Comparison of ENCODE assay signal across 19 cellular contexts in the genomic region with DNA sequence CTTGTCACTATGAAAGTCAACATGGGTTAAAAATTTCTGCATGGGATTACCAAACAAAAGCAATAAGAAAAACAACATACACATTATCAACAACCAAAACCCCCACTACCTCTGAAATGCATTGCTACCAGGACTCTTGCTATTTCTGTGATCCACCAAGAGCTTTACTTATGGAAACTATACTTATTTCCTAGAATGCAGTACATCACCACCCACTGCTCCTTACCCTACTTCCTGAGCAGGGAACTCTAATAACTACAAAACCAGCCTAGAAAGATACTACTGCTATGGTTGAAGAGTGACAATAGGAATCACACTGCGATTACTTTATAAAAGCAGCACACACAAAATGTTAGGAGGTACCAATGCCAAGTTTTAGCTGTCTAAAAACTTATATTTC. TPM values are rescaled to one million over a fixed set of nuclear protein-coding genes. Genes with fewer than 3 reads are reported as not detected.
DNase-seq lines count a peak whose midpoint lies in the region; ATAC-seq, FAIRE-seq and TF ChIP-seq lines count a peak whose summit lies in the region.
"Had no signal": no experiment of that assay in that cellular context is flagged by ENCODE, and none has a peak within 500 bp of the region (broad histone marks: within the 10 kb centered on the region; RNA-seq: fewer than 3 reads in every experiment).

No MANE protein-coding gene starts in this region.

- ATAC-seq in A549 (no peak), IMR-90 (ENCODE audit: low read depth) (no peak)
- ATAC-seq in CD4-positive, alpha-beta T cell (ENCODE audit: poor library complexity) = no peak

- no peaks in the 10 kb centered on the region for H3K27me3 ChIP-seq in IMR-90 (ENCODE audit: control insufficient read depth, insufficient read depth, low read length)
- no peaks in the 10 kb centered on the region for H3K27me3 ChIP-seq in CD4-positive, alpha-beta T cell (ENCODE audit: control insufficient read depth, insufficient read depth, low read length)

- H3K9ac ChIP-seq in IMR-90 (ENCODE audit: low read depth, low read length) = no peak overlapping the region

- no peak overlapping the region for H3K4ac ChIP-seq in IMR-90 (ENCODE audit: low read depth, low read length)

- H3K4me1 Mint-ChIP-seq in neural crest cell = no peaks in the 10 kb centered on the region
- no peaks in the 10 kb centered on the region for H3K4me1 Mint-ChIP-seq in CD4-positive, alpha-beta T cell (ENCODE audit: low read depth)
- H3K4me1 Mint-ChIP-seq: CD4-positive, CD25-positive, alpha-beta regulatory T cell had no signal

- no peak overlapping the region for H3K56ac ChIP-seq in IMR-90 (ENCODE audit: extremely low read depth, insufficient read depth, low read length)

- H3K27ac ChIP-seq in A549 (peak overlapping the region; percentile 46 to 52; a peak in 4 of 6 replicates), IMR-90 (ENCODE audit: insufficient read depth, low read length) (no peak overlapping the region), epithelial cell of prostate (peak overlapping the region; percentile 84)
- no peak overlapping the region for H3K27ac ChIP-seq in CD4-positive, alpha-beta T cell (ENCODE audit: low read depth, low read length)

- H2BK15ac ChIP-seq in IMR-90 (ENCODE audit: low read depth, low read length) = no peak overlapping the region

- H3K36me3 ChIP-seq in IMR-90 (ENCODE audit: control insufficient read depth, insufficient read depth, low read length) = no peaks in the 10 kb centered on the region; the same call in 1 of the 2 replicates

- H4K5ac ChIP-seq in IMR-90 (ENCODE audit: low read depth, low read length) = peak overlapping the region; percentile 52; the same call in 1 of the 2 replicates

- no peaks in the 10 kb centered on the region for H3K9me3 Mint-ChIP-seq in neural crest cell
- H3K9me3 Mint-ChIP-seq in CD4-positive, alpha-beta T cell = peaks cover 2% of the 10 kb centered on the region
- H3K9me3 Mint-ChIP-seq: HFFc6 had no signal

- H3K27ac Mint-ChIP-seq in neural crest cell (ENCODE audit: unreplicated experiment) = peak overlapping the region; percentile 29
- no peak overlapping the region for H3K27ac Mint-ChIP-seq in CD4-positive, alpha-beta T cell
- H3K27ac Mint-ChIP-seq: CD4-positive, CD25-positive, alpha-beta regulatory T cell; HFFc6 had no signal

- no peak overlapping the region for H3K4me3 ChIP-seq in A549
- H3K4me3 ChIP-seq in IMR-90 (ENCODE audit: insufficient read depth, low read depth, low read length) = no peak overlapping the region

- TF ChIP-seq CTCF in A549 (IDR thresholded peaks at IDR 0.05) (no peak), IMR-90 (conservative IDR thresholded peaks at IDR 0.05; ENCODE audit: low read depth, low read length) (no peak), neural crest cell (conservative IDR thresholded peaks at IDR 0.05) (no peak)
- TF ChIP-seq CTCF in CD4-positive, alpha-beta T cell (IDR thresholded peaks at IDR 0.05) = no peak

- TF ChIP-seq RAD21 in A549 (conservative IDR thresholded peaks at IDR 0.05 in 1 of 2, IDR thresholded peaks at IDR 0.05 in 1 of 2) (no peak), IMR-90 (IDR thresholded peaks at IDR 0.05; ENCODE audit: low read length) (no peak)

- no peak overlapping the region for H3K23ac ChIP-seq in IMR-90 (ENCODE audit: low read depth, low read length)

- H3K27me3 Mint-ChIP-seq in neural crest cell (ENCODE audit: low read depth) = no peaks in the 10 kb centered on the region
- H3K27me3 Mint-ChIP-seq in CD4-positive, alpha-beta T cell = no peaks in the 10 kb centered on the region
- H3K27me3 Mint-ChIP-seq: CD4-positive, CD25-positive, alpha-beta regulatory T cell had no signal

- intact Hi-C loops in IMR-90 (cut with micrococcal nuclease) = no loop called here
- intact Hi-C loops in CD4-positive, alpha-beta T cell (cut with DNase I, micrococcal nuclease) = no loop called here

- WGBS in A549 (ENCODE audit: missing lambda C conversion rate) = 87% methylated on average over 1 of the region's 1 CpG
- WGBS in IMR-90 (ENCODE audit: extremely low coverage in 2 of 2, insufficient read length in 1 of 2), 2 experiments = no CpG with 5 or more reads among the region's 1 CpG

- H2BK5ac ChIP-seq in IMR-90 (ENCODE audit: low read depth, low read length, poor library complexity, severe bottlenecking) = no peak overlapping the region

- FAIRE-seq in A549 (lab: Jason Lieb, UNC) = no peak
- FAIRE-seq: GM12892, GM19239 had no signal

- in situ Hi-C loops in IMR-90 (cut with MboI; ENCODE audit: low sequenced_read_pairs) = no loop called here

- no peak overlapping the region for H2BK120ac ChIP-seq in IMR-90 (ENCODE audit: low read depth, low read length)

- TF ChIP-seq POLR2A in A549 (IDR thresholded peaks at IDR 0.05; ENCODE audit: low read length) = no peak
- no peak for TF ChIP-seq POLR2A in IMR-90 (IDR thresholded peaks at IDR 0.05; ENCODE audit: low read depth, low read length)

- H2AFZ ChIP-seq in IMR-90 (replicated peaks; ENCODE audit: low read length, poor library complexity) = no peak overlapping the region

- no TSS peak for BruUV-seq in IMR-90 (replicated peaks; lab: Mats Ljungman, UMichigan)

- H4K20me1 ChIP-seq in IMR-90 (ENCODE audit: insufficient read depth, low read length) = no peaks in the 10 kb centered on the region

- H3K18ac ChIP-seq in IMR-90 (ENCODE audit: low read depth, low read length) = peak overlapping the region; percentile 33

- H3K36me3 Mint-ChIP-seq in neural crest cell (ENCODE audit: low read depth) = no peaks in the 10 kb centered on the region
- no peaks in the 10 kb centered on the region for H3K36me3 Mint-ChIP-seq in CD4-positive, alpha-beta T cell (ENCODE audit: low read depth)
- H3K36me3 Mint-ChIP-seq: CD4-positive, CD25-positive, alpha-beta regulatory T cell had no signal

- no peak overlapping the region for H3K14ac ChIP-seq in IMR-90 (replicated peaks; ENCODE audit: low read depth, low read length)

- H2AK9ac ChIP-seq in IMR-90 (replicated peaks; ENCODE audit: low read depth, low read length, poor library complexity) = no peak overlapping the region

- H3K4me1 ChIP-seq in A549 = peaks cover 65% of the 10 kb centered on the region
- peaks cover 3% of the 10 kb centered on the region; the same call in 1 of the 2 replicates for H3K4me1 ChIP-seq in IMR-90 (ENCODE audit: control insufficient read depth, insufficient read depth, low read length)

- POLR2A ChIA-PET in A549 (lab: Yijun Ruan, JAX) (no interaction called here), IMR-90 (lab: Charles Lee; ENCODE audit: unreplicated experiment) (no interaction called here)
- POLR2A ChIA-PET in CD4-positive, alpha-beta T cell (lab: Charles Lee) = no interaction called here

- H3K79me1 ChIP-seq in IMR-90 (ENCODE audit: low read depth in 1 of 2, low read length in 2 of 2) = peaks cover 0 to under 1% of the 10 kb centered on the region in 2 experiments; a peak in 1 of 4 replicates

- H2AK5ac ChIP-seq in IMR-90 (ENCODE audit: low read depth, low read length) = no peak overlapping the region

- no peak overlapping the region for H3K4me3 Mint-ChIP-seq in neural crest cell
- H3K4me3 Mint-ChIP-seq in CD4-positive, alpha-beta T cell = no peak overlapping the region
- H3K4me3 Mint-ChIP-seq: CD4-positive, CD25-positive, alpha-beta regulatory T cell; HFFc6 had no signal

- H4K91ac ChIP-seq in IMR-90 (ENCODE audit: insufficient read depth, low read depth, low read length) = no peak overlapping the region

- H4K8ac ChIP-seq in IMR-90 (ENCODE audit: low read depth in 2 of 2, low read length in 2 of 2) = peak overlapping the region in 1 of 2 experiments; percentile 26; a peak in 1 of 4 replicates

- H3K4me2 ChIP-seq in A549 = peak overlapping the region; percentile 25; the same call in 2 of the 3 replicates
- no peak overlapping the region for H3K4me2 ChIP-seq in IMR-90 (ENCODE audit: low read depth, low read length)

- no peaks in the 10 kb centered on the region for H3K9me1 ChIP-seq in IMR-90 (ENCODE audit: insufficient read depth, low read length)

- TF ChIP-seq EP300 in A549 (IDR thresholded peaks at IDR 0.05) = no peak

- H3K9me3 ChIP-seq in A549 = no peaks in the 10 kb centered on the region
- H3K9me3 ChIP-seq in IMR-90 (ENCODE audit: control insufficient read depth, insufficient read depth, low read length) = no peaks in the 10 kb centered on the region
- no peaks in the 10 kb centered on the region for H3K9me3 ChIP-seq in CD4-positive, alpha-beta T cell (ENCODE audit: control insufficient read depth, low read length)

- no peak for DNase-seq in A549 (ENCODE audit: low read depth in 1 of 2, low spot score in 1 of 2)
- no peak for DNase-seq in IMR-90
- DNase-seq in epithelial cell of prostate (ENCODE audit: low read depth, low spot score) = no peak
- DNase-seq in neural crest cell (ENCODE audit: low read depth, low spot score) = no peak
- no peak for DNase-seq in activated naive CD4-positive, alpha-beta T cell treated with Interleukin-2 at 50 U/mL for 16 hours
- no peak for DNase-seq in NCI-H82 (lab: John Stamatoyannopoulos, UW)
- DNase-seq in CD4-positive, alpha-beta T cell = no peak
- DNase-seq in glomerular visceral epithelial cell (ENCODE audit: extremely low spot score) = no peak
- DNase-seq: Calu3; CD4-positive, CD25-positive, alpha-beta regulatory T cell; DND-41; GDM1; HFFc6; Karpas-422; NCI-H1417; NCI-H2029 treated with DMSO at 0.1 percent for 48 hours; NCI-H524 treated with DMSO at 0.1 percent for 48 hours had no signal

- dilution Hi-C loops in IMR-90 (cut with HindIII; ENCODE audit: low sequenced_read_pairs, unreplicated experiment) = no loop called here

- CTCF ChIA-PET in A549 (lab: Yijun Ruan, JAX) (interaction anchor here (0.9 to 3.1 kb wide), 7 partner anchors 10 to 88 kb away, joined by 3 to 21 read pairs (median 3); a partner anchor contains a TSS), IMR-90 (lab: Yijun Ruan, JAX) (interaction anchor here (1.2 to 1.3 kb wide), 2 partner anchors 13 to 21 kb away, joined by 3 to 4 read pairs; no protein-coding TSS in a partner anchor)
- CTCF ChIA-PET in CD4-positive, alpha-beta T cell (lab: Charles Lee) = no interaction called here

- H2BK20ac ChIP-seq in IMR-90 (ENCODE audit: low read depth, low read length) = no peak overlapping the region

TF ChIP-seq in A549, 52 proteins besides CTCF, POLR2A, EP300 and RAD21 (continues in another document):
- no peak for TF ChIP-seq KDM5A (IDR thresholded peaks at IDR 0.05)

TF ChIP-seq in IMR-90, 13 proteins besides CTCF, POLR2A, EP300 and RAD21 (continues in another document):
- no peak for TF ChIP-seq MXI1 (IDR thresholded peaks at IDR 0.05; ENCODE audit: borderline replicate concordance, low read depth, low read length)
- no peak for TF ChIP-seq MAFK (IDR thresholded peaks at IDR 0.05; ENCODE audit: low read depth, low read length)

RNA-seq across cellular contexts. Expression of a gene that starts 22.2 kb away (rescaled TPM):
- polyA plus RNA-seq in A549 (2011; rRNA removed) = 52.4 and 61.4 TPM in 2 replicates
- 14.5 and 16.9 TPM in 2 replicates for polyA plus RNA-seq in A549 (2012; cell fraction: cytosol; rRNA removed)
- polyA plus RNA-seq in A549 (2012; cell fraction: nucleus; rRNA removed) = 23.0 and 32.1 TPM in 2 replicates
- 15.6 to 24.4 TPM (median 23.9 TPM) in 3 replicates for polyA plus RNA-seq in A549 (2017; fragmentation: RNase III; extraction: RNeasy Plus Mini Kit Qiagen cat#74134 plus additional on column Dnase treatment)
- polyA minus RNA-seq in A549 (2011; rRNA and poly(A)+ RNA removed) = 70.0 and 83.0 TPM in 2 replicates
- total RNA-seq in IMR-90 (2012; rRNA removed) = 6.1 and 7.2 TPM in 2 replicates
- 8.7 and 10.6 TPM in 2 replicates for polyA plus RNA-seq in IMR-90 (2012; rRNA removed)
- polyA plus RNA-seq in IMR-90 (2012; cell fraction: cytosol; rRNA removed) = 8.5 and 11.1 TPM in 2 replicates
- 9.1 and 21.8 TPM in 2 replicates for polyA plus RNA-seq in IMR-90 (2012; cell fraction: nucleus; rRNA removed; ENCODE audit: low replicate concordance)
- 0.27 and 0.40 TPM in 2 replicates for total RNA-seq in neural crest cell
- not detected for total RNA-seq in CD4-positive, alpha-beta T cell
- total RNA-seq: CD4-positive, CD25-positive, alpha-beta regulatory T cell had no signal
- polyA plus RNA-seq: CD4-positive, CD25-positive, alpha-beta regulatory T cell had no signal

Comparison
In these comparisons a context has a peak if more than half of its experiments do, and no peak if none do; other contexts are left out.
1. H3K27ac ChIP-seq: peak in A549 (2 of 2) and epithelial cell of prostate (single experiment); none in IMR-90 (single experiment) and CD4-positive, alpha-beta T cell (single experiment).